In genomic region chr2:196268022-196268421, GRCh38 we compare ENCODE assay signal across 8 cellular contexts.
DNase-seq lines count a peak whose midpoint lies in the region; FAIRE-seq and TF ChIP-seq lines count a peak whose summit lies in the region.

No MANE protein-coding gene starts in this region.

- no peaks in the 10 kb centered on the region for H3K79me2 ChIP-seq in OCI-LY3 (ENCODE audit: low read length)

- H3K9me3 ChIP-seq in OCI-LY3 (ENCODE audit: insufficient read depth, low read length) = no peaks in the 10 kb centered on the region

- H4K20me1 ChIP-seq in OCI-LY3 (ENCODE audit: insufficient read depth, low read length) = no peaks in the 10 kb centered on the region

- peak overlapping the region; percentile 55 for H3K27ac Mint-ChIP-seq in osteocyte (ENCODE audit: unreplicated experiment)

- peaks cover 35% of the 10 kb centered on the region for H3K4me1 ChIP-seq in OCI-LY3 (ENCODE audit: low read length)

- no peak for TF ChIP-seq CTCF in OCI-LY3 (IDR thresholded peaks at IDR 0.05; ENCODE audit: low read depth, low read length)
- no peak for TF ChIP-seq CTCF in choroid plexus epithelial cell (conservative IDR thresholded peaks at IDR 0.05; ENCODE audit: low read depth, low read length)
- TF ChIP-seq CTCF in osteocyte (IDR thresholded peaks at IDR 0.05) = no peak

- peak overlapping the region; percentile 33; the same call in 1 of the 2 replicates for H3K9ac ChIP-seq in OCI-LY3 (ENCODE audit: low read length)

- H3K27me3 Mint-ChIP-seq in osteocyte (ENCODE audit: unreplicated experiment) = no peaks in the 10 kb centered on the region

- H3K9me3 Mint-ChIP-seq in osteocyte (ENCODE audit: unreplicated experiment) = no peaks in the 10 kb centered on the region

- H3K27ac ChIP-seq in OCI-LY3 (ENCODE audit: low read length) = peak overlapping the region; percentile 55

- H3K4me3 Mint-ChIP-seq in osteocyte (ENCODE audit: unreplicated experiment) = no peak overlapping the region

- H3K4me1 Mint-ChIP-seq in osteocyte (ENCODE audit: unreplicated experiment) = peaks cover 52% of the 10 kb centered on the region

- H2AFZ ChIP-seq in OCI-LY3 (ENCODE audit: low read depth, low read length) = peak overlapping the region; percentile 84

- H3K4me2 ChIP-seq in OCI-LY3 (ENCODE audit: low read length) = peak overlapping the region; percentile 71

- peak; percentile 73 for FAIRE-seq in GM12891 (lab: Jason Lieb, UNC)

- DNase-seq in GM12891 (ENCODE audit: insufficient read length, low spot score) (no peak), choroid plexus epithelial cell (ENCODE audit: low read depth) (peak; percentile 50), osteocyte (ENCODE audit: extremely low spot score, unreplicated experiment) (no peak), cortex of kidney (lab: John Stamatoyannopoulos, UW) (no peak), NCI-H510A (lab: John Stamatoyannopoulos, UW) (no peak), putamen (ENCODE audit: low spot score) (no peak), NCI-H524 treated with DMSO at 0.1 percent for 48 hours (lab: John Stamatoyannopoulos, UW) (no peak)

- peak overlapping the region; percentile 39 for H3K4me3 ChIP-seq in OCI-LY3 (ENCODE audit: low read length)
- no peak overlapping the region for H3K4me3 ChIP-seq in choroid plexus epithelial cell (ENCODE audit: low read depth, low read length)

- H3K27me3 ChIP-seq in OCI-LY3 (ENCODE audit: low read depth, low read length) = no peaks in the 10 kb centered on the region

- TF ChIP-seq POLR2A in GM12891 (IDR thresholded peaks at IDR 0.05; ENCODE audit: low read depth, low read length) = no peak

- peaks cover 10% of the 10 kb centered on the region for H3K36me3 Mint-ChIP-seq in osteocyte (ENCODE audit: unreplicated experiment)

- no peaks in the 10 kb centered on the region for H3K36me3 ChIP-seq in OCI-LY3 (replicated peaks; ENCODE audit: low read depth, low read length)

TF ChIP-seq in GM12891, 5 proteins besides CTCF, POLR2A, EP300 and RAD21:
- TF ChIP-seq POU2F2 (IDR thresholded peaks at IDR 0.05; ENCODE audit: low read depth, low read length) = no peak
